Comparison of ENCODE assay signal across 28 cellular contexts in genomic region chr16:72369273-72369672, GRCh38.
"Had no signal": no experiment of that assay in that cellular context is flagged by ENCODE, and none has a peak within 500 bp of the region (broad histone marks: within the 10 kb centered on the region; RNA-seq: fewer than 3 reads in every experiment).

No MANE protein-coding gene starts in this region.

- H3K9me3 ChIP-seq: colonic mucosa, gastrocnemius medialis had no signal

- H3K27me3 ChIP-seq: ascending aorta, breast epithelium, cardiac muscle cell, colonic mucosa, esophagus muscularis mucosa, foreskin keratinocyte, gastrocnemius medialis had no signal

- H3K36me3 ChIP-seq: ascending aorta, breast epithelium, cardiac muscle cell, colonic mucosa, esophagus muscularis mucosa, gastrocnemius medialis had no signal

- H3K4me1 Mint-ChIP-seq: activated CD4-positive, alpha-beta memory T cell treated with anti-CD3 and anti-CD28 coated beads, Interleukin-2, amount 10 ng/mL, durations not matched to agents 7 days and 5 days; activated CD4-positive, alpha-beta T cell treated with anti-CD3 and anti-CD28 coated beads, Interleukin-2, amount 10 ng/mL, durations not matched to agents 7 days and 5 days; activated naive CD4-positive, alpha-beta T cell treated with anti-CD3 and anti-CD28 coated beads, Interleukin-2, amount 10 ng/mL, durations not matched to agents 7 days and 5 days; activated naive CD8-positive, alpha-beta T cell treated with anti-CD3 and anti-CD28 coated beads, Interleukin-2, amount 10 ng/mL, durations not matched to agents 7 days and 5 days; brain had no signal

- H3K4me1 ChIP-seq: ascending aorta, breast epithelium, colonic mucosa, esophagus muscularis mucosa, foreskin keratinocyte, gastrocnemius medialis had no signal

- DNase-seq: activated CD4-positive, alpha-beta memory T cell treated with anti-CD3 and anti-CD28 coated beads, Interleukin-2, amount 10 ng/mL, durations not matched to agents 7 days and 5 days; activated CD4-positive, alpha-beta T cell treated with anti-CD3 and anti-CD28 coated beads for 1 hour; activated CD4-positive, alpha-beta T cell treated with anti-CD3 and anti-CD28 coated beads for 4 hours; activated CD4-positive, alpha-beta T cell treated with anti-CD3 and anti-CD28 coated beads, Interleukin-2, amount 10 ng/mL, durations not matched to agents 7 days and 5 days; activated CD4-positive, alpha-beta T cell treated with anti-CD3 and anti-CD28 coated beads, Interleukin-2, amount 50 U/mL, for 4 hours; activated CD8-positive, alpha-beta memory T cell treated with anti-CD3 and anti-CD28 coated beads, Interleukin-2, amount 50 U/mL, for 48 hours; activated gamma-delta T cell; activated naive CD4-positive, alpha-beta T cell; activated naive CD4-positive, alpha-beta T cell treated with anti-CD3 and anti-CD28 coated beads, Interleukin-2, amount 10 ng/mL, durations not matched to agents 7 days and 5 days; activated naive CD8-positive, alpha-beta T cell treated with anti-CD3 and anti-CD28 coated beads, Interleukin-2, amount 10 ng/mL, durations not matched to agents 7 days and 5 days; activated T-cell treated with anti-CD3 and anti-CD28 coated beads for 4 hours; activated T-cell treated with anti-CD3 and anti-CD28 coated beads, Interleukin-2, amount 50 U/mL, for 24 hours; activated T-cell treated with anti-CD3 and anti-CD28 coated beads, Interleukin-2, amount 50 U/mL, for 72 hours; central memory CD4-positive, alpha-beta T cell; cerebellar nuclear complex; colonic mucosa; effector memory CD4-positive, alpha-beta T cell; erythroblast; foreskin keratinocyte; gastrocnemius medialis; glutamatergic neuron; T-helper 2 cell had no signal

- H3K27ac Mint-ChIP-seq: activated CD4-positive, alpha-beta memory T cell treated with anti-CD3 and anti-CD28 coated beads, Interleukin-2, amount 10 ng/mL, durations not matched to agents 7 days and 5 days; activated CD4-positive, alpha-beta T cell treated with anti-CD3 and anti-CD28 coated beads, Interleukin-2, amount 10 ng/mL, durations not matched to agents 7 days and 5 days; activated naive CD4-positive, alpha-beta T cell treated with anti-CD3 and anti-CD28 coated beads, Interleukin-2, amount 10 ng/mL, durations not matched to agents 7 days and 5 days; activated naive CD4-positive, alpha-beta T cell treated with anti-CD3 and anti-CD28 coated beads, Interleukin-2, amount 50 U/mL, for 72 hours; activated naive CD8-positive, alpha-beta T cell treated with anti-CD3 and anti-CD28 coated beads, Interleukin-2, amount 10 ng/mL, durations not matched to agents 7 days and 5 days; activated T-cell treated with anti-CD3 and anti-CD28 coated beads, Interleukin-2, amount 50 U/mL, for 24 hours; activated T-cell treated with anti-CD3 and anti-CD28 coated beads, Interleukin-2, amount 50 U/mL, for 72 hours had no signal

- ATAC-seq: activated naive CD4-positive, alpha-beta T cell treated with anti-CD3 and anti-CD28 coated beads, Interleukin-2, amount 50 U/mL, for 72 hours; activated T-cell treated with anti-CD3 and anti-CD28 coated beads, Interleukin-2, amount 50 U/mL, for 72 hours; foreskin keratinocyte; gastrocnemius medialis had no signal

- H3K9me3 Mint-ChIP-seq: activated CD4-positive, alpha-beta memory T cell treated with anti-CD3 and anti-CD28 coated beads, Interleukin-2, amount 10 ng/mL, durations not matched to agents 7 days and 5 days; activated CD4-positive, alpha-beta T cell treated with anti-CD3 and anti-CD28 coated beads, Interleukin-2, amount 10 ng/mL, durations not matched to agents 7 days and 5 days had no signal

- H3K4me3 Mint-ChIP-seq: activated CD4-positive, alpha-beta memory T cell treated with anti-CD3 and anti-CD28 coated beads, Interleukin-2, amount 10 ng/mL, durations not matched to agents 7 days and 5 days; activated CD4-positive, alpha-beta T cell treated with anti-CD3 and anti-CD28 coated beads, Interleukin-2, amount 10 ng/mL, durations not matched to agents 7 days and 5 days; activated naive CD4-positive, alpha-beta T cell treated with anti-CD3 and anti-CD28 coated beads, Interleukin-2, amount 10 ng/mL, durations not matched to agents 7 days and 5 days; activated naive CD8-positive, alpha-beta T cell treated with anti-CD3 and anti-CD28 coated beads, Interleukin-2, amount 10 ng/mL, durations not matched to agents 7 days and 5 days; activated T-cell treated with anti-CD3 and anti-CD28 coated beads, Interleukin-2, amount 50 U/mL, for 24 hours; activated T-cell treated with anti-CD3 and anti-CD28 coated beads, Interleukin-2, amount 50 U/mL, for 72 hours; brain had no signal

- H3K36me3 Mint-ChIP-seq: activated naive CD4-positive, alpha-beta T cell treated with anti-CD3 and anti-CD28 coated beads, Interleukin-2, amount 10 ng/mL, durations not matched to agents 7 days and 5 days; activated naive CD4-positive, alpha-beta T cell treated with anti-CD3 and anti-CD28 coated beads, Interleukin-2, amount 50 U/mL, for 72 hours had no signal

- H3K4me3 ChIP-seq: ascending aorta, breast epithelium, cardiac muscle cell, colonic mucosa, esophagus muscularis mucosa, gastrocnemius medialis had no signal

- H3K27ac ChIP-seq: ascending aorta, breast epithelium, cardiac muscle cell, colonic mucosa, esophagus muscularis mucosa, foreskin keratinocyte, gastrocnemius medialis had no signal

- H3K27me3 Mint-ChIP-seq: activated CD4-positive, alpha-beta memory T cell treated with anti-CD3 and anti-CD28 coated beads, Interleukin-2, amount 10 ng/mL, durations not matched to agents 7 days and 5 days; activated CD4-positive, alpha-beta T cell treated with anti-CD3 and anti-CD28 coated beads, Interleukin-2, amount 10 ng/mL, durations not matched to agents 7 days and 5 days; activated naive CD4-positive, alpha-beta T cell treated with anti-CD3 and anti-CD28 coated beads, Interleukin-2, amount 10 ng/mL, durations not matched to agents 7 days and 5 days; activated naive CD8-positive, alpha-beta T cell treated with anti-CD3 and anti-CD28 coated beads, Interleukin-2, amount 10 ng/mL, durations not matched to agents 7 days and 5 days; activated T-cell treated with anti-CD3 and anti-CD28 coated beads, Interleukin-2, amount 50 U/mL, for 24 hours; brain had no signal
